ENCODE assay signal across 8 cellular contexts in genomic region chr5:150589791-150590601, GRCh38. TPM values are rescaled to one million over a fixed set of nuclear protein-coding genes. Genes with fewer than 3 reads are reported as not detected.
DNase-seq lines count a peak whose midpoint lies in the region; ATAC-seq and TF ChIP-seq lines count a peak whose summit lies in the region.

No MANE protein-coding gene starts in this region.

- H2BK120ac ChIP-seq in neuronal stem cell (ENCODE audit: low read depth, low read length), result no peak overlapping the region

- no peak overlapping the region for H2BK5ac ChIP-seq in neuronal stem cell (ENCODE audit: low read length)

- no peak overlapping the region for H3K4me2 ChIP-seq in neuronal stem cell (ENCODE audit: insufficient read depth, low read length, poor library complexity, severe bottlenecking)
- H3K4me2 ChIP-seq in Karpas-422 (ENCODE audit: low read depth, low read length, poor library complexity, severe bottlenecking), result no peak overlapping the region

- WGBS in neuronal stem cell (ENCODE audit: extremely low coverage in 2 of 2, insufficient read length in 2 of 2, insufficient replicate concordance in 1 of 2), 2 donors, result no CpG with 5 or more reads among the region's 12 CpGs

- no peak overlapping the region for H3K4ac ChIP-seq in neuronal stem cell (ENCODE audit: low read length)

- H3K23ac ChIP-seq in neuronal stem cell (ENCODE audit: low read depth, low read length, poor library complexity), result no peak overlapping the region

- no peaks in the 10 kb centered on the region for H3K9me2 ChIP-seq in Karpas-422 (replicated peaks; ENCODE audit: insufficient read depth, low read length)

- H3K18ac ChIP-seq in neuronal stem cell (ENCODE audit: low read length), result peak overlapping the region; percentile 15

- H3K79me2 ChIP-seq in Karpas-422 (ENCODE audit: low read length), result no peaks in the 10 kb centered on the region

- H3K27me3 ChIP-seq in neuronal stem cell (ENCODE audit: control insufficient read depth in 3 of 3, insufficient read depth in 3 of 3, low read depth in 1 of 3, low read length in 3 of 3) (peaks cover 0 to 2% (median 0%) of the 10 kb centered on the region in 3 experiments), Karpas-422 (ENCODE audit: low read length) (no peaks in the 10 kb centered on the region)

- no peak overlapping the region for H3K27ac ChIP-seq in neuronal stem cell (replicated peaks; ENCODE audit: low read length)
- no peak overlapping the region for H3K27ac ChIP-seq in Karpas-422 (ENCODE audit: low read length)

- no peak overlapping the region for H3K9ac ChIP-seq in neuronal stem cell (ENCODE audit: low read depth, low read length, poor library complexity)
- no peak overlapping the region for H3K9ac ChIP-seq in Karpas-422 (ENCODE audit: low read length)

- H3K14ac ChIP-seq in neuronal stem cell (ENCODE audit: low read length), result no peak overlapping the region

- H3K9me3 ChIP-seq in neuronal stem cell (replicated peaks in 1 of 2; ENCODE audit: control insufficient read depth in 2 of 2, insufficient read depth in 1 of 2, low read depth in 1 of 2, low read length in 2 of 2) (no peaks in the 10 kb centered on the region), Karpas-422 (ENCODE audit: low read length) (no peaks in the 10 kb centered on the region)

- no peak overlapping the region for H4K8ac ChIP-seq in neuronal stem cell (ENCODE audit: low read depth, low read length)

- peak overlapping the region; percentile 39 for H2AK5ac ChIP-seq in neuronal stem cell (ENCODE audit: low read depth, low read length)

- H2BK15ac ChIP-seq in neuronal stem cell (ENCODE audit: low read length), result peak overlapping the region; percentile 72

- H3K4me3 ChIP-seq in epithelial cell of proximal tubule (ENCODE audit: low read depth, low read length), result no peak overlapping the region
- H3K4me3 ChIP-seq in neuronal stem cell (ENCODE audit: low read length in 2 of 2), result no peak overlapping the region
- H3K4me3 ChIP-seq in Karpas-422 (ENCODE audit: low read length), result no peak overlapping the region

- no peak overlapping the region for H2BK12ac ChIP-seq in neuronal stem cell (ENCODE audit: low read length)

- peak; percentile 70 for DNase-seq in ELF-1 (ENCODE audit: low read depth, low spot score)
- DNase-seq in epithelial cell of proximal tubule (ENCODE audit: low read depth), result no peak
- DNase-seq in neuronal stem cell (ENCODE audit: low spot score), result no peak
- no peak for DNase-seq in SIG-M5 (lab: John Stamatoyannopoulos, UW)
- no peak for DNase-seq in effector CD8-positive, alpha-beta T cell (lab: John Stamatoyannopoulos, UW)
- no peak for DNase-seq in DMS53 treated with DMSO at 0.1 percent for 48 hours (lab: John Stamatoyannopoulos, UW; ENCODE audit: unreplicated experiment)
- DNase-seq in Karpas-422, result no peak

- TF ChIP-seq CTCF in epithelial cell of proximal tubule (conservative IDR thresholded peaks at IDR 0.05; ENCODE audit: low read depth, low read length), result peak; percentile 61

- no peaks in the 10 kb centered on the region for H3K36me3 ChIP-seq in neuronal stem cell (replicated peaks in 1 of 2; ENCODE audit: control insufficient read depth in 2 of 2, insufficient read depth in 2 of 2, low read length in 2 of 2)
- H3K36me3 ChIP-seq in Karpas-422 (ENCODE audit: insufficient read depth, low read length), result no peaks in the 10 kb centered on the region

- no peaks in the 10 kb centered on the region for H4K20me1 ChIP-seq in Karpas-422 (ENCODE audit: insufficient read depth, low read depth, low read length)

- peak; percentile 59 for ATAC-seq in HG03159 (IDR thresholded peaks at IDR 0.05; ENCODE audit: unreplicated experiment)

- no peaks in the 10 kb centered on the region for H3K79me1 ChIP-seq in neuronal stem cell (ENCODE audit: low read depth, low read length)

- H3K4me1 ChIP-seq in neuronal stem cell (ENCODE audit: control insufficient read depth in 2 of 2, insufficient read depth in 1 of 2, low read depth in 1 of 2, low read length in 2 of 2), result peaks cover 13 to 22% of the 10 kb centered on the region in 2 donors
- peaks cover 12% of the 10 kb centered on the region for H3K4me1 ChIP-seq in Karpas-422 (ENCODE audit: low read length)

- peak overlapping the region; percentile 95 for H2AFZ ChIP-seq in neuronal stem cell (ENCODE audit: low read length)
- H2AFZ ChIP-seq in Karpas-422 (ENCODE audit: low read length), result no peak overlapping the region

- no peak overlapping the region for H4K91ac ChIP-seq in neuronal stem cell (ENCODE audit: low read depth, low read length, poor library complexity)

RNA-seq across cellular contexts. Expression of gene SYNPO, which starts 50.5 kb away (rescaled TPM):
- 0.43 and 1.4 TPM in 2 replicates for total RNA-seq in epithelial cell of proximal tubule
- 3.8 TPM for polyA plus RNA-seq in neuronal stem cell (2013, experiment 1 of 2)
- 3.2 TPM for polyA plus RNA-seq in neuronal stem cell (2013, experiment 2 of 2)
- total RNA-seq in Karpas-422 (2014; rRNA removed; shearing (Covaris generic); ENCODE audit: low replicate concordance), result not detected in 2 replicates
